ENCODE assay signal across 9 cellular contexts in the genomic region with DNA sequence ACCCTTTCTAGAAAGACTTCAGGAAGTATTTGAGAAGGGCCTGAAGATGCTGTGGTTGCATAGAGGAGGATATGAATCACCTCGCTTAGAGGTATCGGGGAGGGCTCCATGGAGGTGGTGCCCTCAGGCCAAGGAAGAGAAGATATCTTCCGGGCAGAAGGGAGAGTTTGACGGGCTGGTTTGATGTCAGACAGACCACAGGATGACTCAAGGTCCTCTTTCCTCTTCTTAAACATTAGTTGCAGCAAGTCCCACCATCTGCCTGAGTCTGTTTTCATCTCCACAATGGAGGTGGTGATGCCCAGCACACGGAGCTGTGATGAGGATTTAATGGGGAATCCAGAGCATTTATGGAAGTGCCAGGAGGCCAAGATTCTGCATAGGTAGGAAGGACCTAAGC. TPM values are rescaled to one million over a fixed set of nuclear protein-coding genes. Genes with fewer than 3 reads are reported as not detected.
DNase-seq lines count a peak whose midpoint lies in the region; ATAC-seq and TF ChIP-seq lines count a peak whose summit lies in the region.
"Had no signal": no experiment of that assay in that cellular context is flagged by ENCODE, and none has a peak within 500 bp of the region (broad histone marks: within the 10 kb centered on the region; RNA-seq: fewer than 3 reads in every experiment).

No MANE protein-coding gene starts in this region.

- no peak overlapping the region for H3K9ac ChIP-seq in DND-41 (ENCODE audit: low read depth, low read length)

- no peaks in the 10 kb centered on the region for H3K36me3 Mint-ChIP-seq in GM23338 (ENCODE audit: low read depth)

- H3K27me3 Mint-ChIP-seq in GM23338 (ENCODE audit: insufficient read depth, low read depth, poor library complexity), result peaks cover 4% of the 10 kb centered on the region

- H3K4me1 ChIP-seq in DND-41 (ENCODE audit: insufficient read depth, low read length) (peaks cover 24% of the 10 kb centered on the region), GM23338 (ENCODE audit: insufficient read depth) (peaks cover 10% of the 10 kb centered on the region; the same call in 1 of the 2 replicates), vagina (no peaks in the 10 kb centered on the region)

- ATAC-seq in DND-41 (ENCODE audit: insufficient read depth, low read depth), result peak; percentile 23; the same call in 1 of the 3 replicates
- peak; percentile 39 for ATAC-seq in HG03442 (IDR thresholded peaks at IDR 0.05; ENCODE audit: unreplicated experiment)
- ATAC-seq in GM23338, result no peak
- ATAC-seq in HG02884 (IDR thresholded peaks at IDR 0.05; ENCODE audit: unreplicated experiment), result no peak

- H4K20me1 ChIP-seq in DND-41 (ENCODE audit: insufficient read depth, low read length), result 0 out of 2 replicates have a peak, but pooled peaks cover 3% of the 10 kb centered on the region
- H4K20me1 ChIP-seq in GM23338 (replicated peaks; ENCODE audit: insufficient read depth), result no peaks in the 10 kb centered on the region

- H3K27me3 ChIP-seq in DND-41 (ENCODE audit: insufficient read depth, low read length, poor library complexity) (no peaks in the 10 kb centered on the region), GM23338 (ENCODE audit: insufficient read depth) (no peaks in the 10 kb centered on the region), vagina (no peaks in the 10 kb centered on the region)

- H3K9me3 Mint-ChIP-seq in GM23338, result no peaks in the 10 kb centered on the region

- H3K9me3 ChIP-seq in DND-41 (ENCODE audit: insufficient read depth, low read length, severe bottlenecking), result no peaks in the 10 kb centered on the region
- no peaks in the 10 kb centered on the region for H3K9me3 ChIP-seq in vagina

- H3K4me2 ChIP-seq in DND-41 (ENCODE audit: insufficient read depth, low read length), result no peak overlapping the region
- no peak overlapping the region for H3K4me2 ChIP-seq in GM23338

- no peak overlapping the region for H2AFZ ChIP-seq in DND-41 (ENCODE audit: low read depth, low read length)
- H2AFZ ChIP-seq in GM23338, result no peak overlapping the region

- H3K4me3 ChIP-seq in DND-41 (ENCODE audit: low read depth in 1 of 2, low read length in 2 of 2), result no peak overlapping the region
- no peak overlapping the region for H3K4me3 ChIP-seq in fibroblast of the aortic adventitia (ENCODE audit: low read depth, low read length)
- H3K4me3 ChIP-seq in GM23338, result no peak overlapping the region
- no peak overlapping the region for H3K4me3 ChIP-seq in vagina

- H3K79me2 ChIP-seq in DND-41 (ENCODE audit: insufficient read depth, low read length) (no peaks in the 10 kb centered on the region), GM23338 (replicated peaks; ENCODE audit: insufficient read depth) (no peaks in the 10 kb centered on the region)

- no peak overlapping the region for H3K27ac Mint-ChIP-seq in GM23338

- H3K36me3 ChIP-seq in DND-41 (ENCODE audit: insufficient read depth, low read length) (no peaks in the 10 kb centered on the region), GM23338 (ENCODE audit: insufficient read depth) (no peaks in the 10 kb centered on the region), vagina (no peaks in the 10 kb centered on the region)

- TF ChIP-seq CTCF in DND-41 (IDR thresholded peaks at IDR 0.05; ENCODE audit: borderline replicate concordance, extremely low read depth, low read length, poor library complexity, severe bottlenecking) (no peak), fibroblast of the aortic adventitia (IDR thresholded peaks at IDR 0.05; ENCODE audit: insufficient read depth, low read length) (no peak), GM23338 (conservative IDR thresholded peaks at IDR 0.05; ENCODE audit: low read depth in 2 of 2) (no peak), vagina (IDR thresholded peaks at IDR 0.05) (no peak)

- intact Hi-C loops in vagina (cut with DNase I), result no loop called here

- H3K4me1 Mint-ChIP-seq in GM23338, result peaks cover 18% of the 10 kb centered on the region

- no peaks in the 10 kb centered on the region for H3K9me2 ChIP-seq in GM23338 (ENCODE audit: insufficient read depth)

- TF ChIP-seq POLR2A in vagina (IDR thresholded peaks at IDR 0.05), result no peak

- H3K27ac ChIP-seq in DND-41 (ENCODE audit: low read length), result no peak overlapping the region
- H3K27ac ChIP-seq in GM23338 (ENCODE audit: low read depth), result no peak overlapping the region
- H3K27ac ChIP-seq in vagina, result no peak overlapping the region

- no peaks in the 10 kb centered on the region for H3F3A ChIP-seq in GM23338 (replicated peaks; ENCODE audit: low read depth)

- DNase-seq in DND-41 (peak; percentile 35), fibroblast of the aortic adventitia (ENCODE audit: low read depth) (peak; percentile 8), GM23338 (ENCODE audit: low spot score) (no peak), vagina (ENCODE audit: extremely low spot score in 2 of 2) (no peak), RKO (ENCODE audit: low spot score) (no peak)
- DNase-seq in activated CD4-positive, alpha-beta T cell treated with anti-CD3 and anti-CD28 coated beads for 4 hours, result peak; percentile 71 to 75

- no peak overlapping the region for H3K4me3 Mint-ChIP-seq in GM23338

TF ChIP-seq in GM23338, 12 proteins besides CTCF, POLR2A, EP300 and RAD21 (continues in another document):
- TF ChIP-seq ZNF331 (CRISPR knock-in tag; IDR thresholded peaks at IDR 0.05; ENCODE audit: low read depth), result no peak
- no peak for TF ChIP-seq EZH2 (IDR thresholded peaks at IDR 0.05; ENCODE audit: low read depth, unreplicated experiment)
- no peak for TF ChIP-seq POLR2AphosphoS5 (IDR thresholded peaks at IDR 0.05; ENCODE audit: low read depth)
- no peak for TF ChIP-seq EZH2phosphoT487 (IDR thresholded peaks at IDR 0.05; ENCODE audit: unreplicated experiment)
- TF ChIP-seq CREB1 (CRISPR knock-in tag; IDR thresholded peaks at IDR 0.05; ENCODE audit: low read depth), result no peak
- TF ChIP-seq ZNF114 (CRISPR knock-in tag; IDR thresholded peaks at IDR 0.05), result no peak
- no peak for TF ChIP-seq REST (IDR thresholded peaks at IDR 0.05; ENCODE audit: unreplicated experiment)
- TF ChIP-seq JUNB (IDR thresholded peaks at IDR 0.05; ENCODE audit: unreplicated experiment), result no peak

RNA-seq across cellular contexts. Expression of gene RUNX3, which starts 25.1 kb away (rescaled TPM):
- not detected in 2 replicates for total RNA-seq in fibroblast of the aortic adventitia (ENCODE audit: low replicate concordance)
- 0.12 and 0.73 TPM in 2 replicates for total RNA-seq in GM23338 (2014; rRNA removed; shearing (Covaris generic))
- polyA plus RNA-seq in GM23338 (2016; fragmentation: Nextera tagmentation; extraction: Ambion mirVana), result 0.23 and 0.26 TPM in 2 replicates
- 4.2 TPM for total RNA-seq in vagina
- total RNA-seq: epithelial cell of proximal tubule had no signal

Comparison
In these comparisons a context has a peak if more than half of its experiments do, and no peak if none do; other contexts are left out.
1. ATAC-seq: peak in DND-41 (single experiment) and HG03442 (single experiment); none in GM23338 (single experiment) and HG02884 (single experiment).
2. DNase-seq: peak in DND-41 (single experiment), activated CD4-positive, alpha-beta T cell treated with anti-CD3 and anti-CD28 coated beads for 4 hours (2 of 2) and fibroblast of the aortic adventitia (single experiment); none in GM23338 (single experiment), vagina (0 of 2) and RKO (single experiment).